In the genomic region with DNA sequence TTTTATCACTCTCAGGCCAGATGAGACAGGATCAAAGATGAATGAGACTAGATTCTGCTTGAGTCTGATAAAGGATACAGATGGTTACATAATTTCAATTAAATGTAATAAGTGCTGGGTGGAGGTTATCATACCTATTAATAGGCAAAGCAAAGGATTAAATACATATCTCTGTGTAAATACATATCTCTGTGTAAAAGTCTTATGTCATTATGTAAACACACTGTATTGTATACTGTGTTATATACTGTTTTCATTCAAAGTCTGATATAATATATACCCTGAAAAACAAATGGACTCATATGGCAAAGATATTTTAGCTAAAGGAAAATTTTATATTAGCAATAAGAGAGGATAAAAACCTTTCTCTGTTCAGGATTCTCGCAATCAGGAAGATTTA, we compare ENCODE assay signal across 28 cellular contexts.
"Had no signal": no experiment of that assay in that cellular context is flagged by ENCODE, and none has a peak within 500 bp of the region (broad histone marks: within the 10 kb centered on the region; RNA-seq: fewer than 3 reads in every experiment).

No MANE protein-coding gene starts in this region.

- H3K4me3 ChIP-seq: cardiac muscle cell, colonic mucosa had no signal

- H3K36me3 ChIP-seq: cardiac muscle cell, colonic mucosa had no signal

- H3K27me3 Mint-ChIP-seq: activated CD4-positive, alpha-beta memory T cell treated with anti-CD3 and anti-CD28 coated beads, Interleukin-2, amount 10 ng/mL, durations not matched to agents 7 days and 5 days; activated naive CD8-positive, alpha-beta T cell had no signal

- H3K9me3 ChIP-seq: colonic mucosa had no signal

- FAIRE-seq: astrocyte had no signal

- H3K4me1 Mint-ChIP-seq: activated CD4-positive, alpha-beta memory T cell treated with anti-CD3 and anti-CD28 coated beads, Interleukin-2, amount 10 ng/mL, durations not matched to agents 7 days and 5 days; activated CD4-positive, alpha-beta T cell treated with anti-CD3 and anti-CD28 coated beads, Interleukin-2, amount 10 ng/mL, durations not matched to agents 7 days and 5 days; WTC11 had no signal

- DNase-seq: activated CD4-positive, alpha-beta memory T cell treated with anti-CD3 and anti-CD28 coated beads, Interleukin-2, amount 10 ng/mL, durations not matched to agents 7 days and 5 days; activated CD4-positive, alpha-beta T cell treated with anti-CD3 and anti-CD28 coated beads for 1 hour; activated CD4-positive, alpha-beta T cell treated with anti-CD3 and anti-CD28 coated beads for 4 hours; activated CD4-positive, alpha-beta T cell treated with anti-CD3 and anti-CD28 coated beads, Interleukin-2, amount 10 ng/mL, durations not matched to agents 7 days and 5 days; activated CD4-positive, alpha-beta T cell treated with anti-CD3 and anti-CD28 coated beads, Interleukin-2, amount 50 U/mL, for 4 hours; activated CD8-positive, alpha-beta memory T cell treated with anti-CD3 and anti-CD28 coated beads, Interleukin-2, amount 50 U/mL, for 48 hours; activated gamma-delta T cell treated with Interleukin-2 at 50 U/mL for 16 hours; activated naive CD4-positive, alpha-beta T cell treated with anti-CD3 and anti-CD28 coated beads, Interleukin-2, amount 50 U/mL, for 16 hours; activated naive CD4-positive, alpha-beta T cell treated with Interleukin-2 at 50 U/mL for 16 hours; activated T-cell treated with anti-CD3 and anti-CD28 coated beads for 4 hours; activated T-cell treated with anti-CD3 and anti-CD28 coated beads, Interleukin-2, amount 50 U/mL, for 24 hours; activated T-cell treated with anti-CD3 and anti-CD28 coated beads, Interleukin-2, amount 50 U/mL, for 72 hours; amniotic stem cell; anterior cingulate cortex; central memory CD4-positive, alpha-beta T cell; cerebellar nuclear complex; colonic mucosa; effector memory CD4-positive, alpha-beta T cell; endodermal cell; foreskin fibroblast; head of caudate nucleus; hippocampal formation; T-helper 2 cell had no signal

- H3K36me3 Mint-ChIP-seq: activated naive CD8-positive, alpha-beta T cell had no signal

- H3K4me3 Mint-ChIP-seq: activated CD4-positive, alpha-beta memory T cell treated with anti-CD3 and anti-CD28 coated beads, Interleukin-2, amount 10 ng/mL, durations not matched to agents 7 days and 5 days; activated CD4-positive, alpha-beta T cell treated with anti-CD3 and anti-CD28 coated beads, Interleukin-2, amount 10 ng/mL, durations not matched to agents 7 days and 5 days; activated naive CD8-positive, alpha-beta T cell; activated T-cell treated with anti-CD3 and anti-CD28 coated beads, Interleukin-2, amount 50 U/mL, for 24 hours; activated T-cell treated with anti-CD3 and anti-CD28 coated beads, Interleukin-2, amount 50 U/mL, for 72 hours; endodermal cell; WTC11 had no signal

- H3K27me3 ChIP-seq: cardiac muscle cell, colonic mucosa had no signal

- ATAC-seq: activated T-cell treated with anti-CD3 and anti-CD28 coated beads, Interleukin-2, amount 50 U/mL, for 72 hours; esophagus mucosa; WTC11 had no signal

- H3K27ac Mint-ChIP-seq: activated CD4-positive, alpha-beta memory T cell treated with anti-CD3 and anti-CD28 coated beads, Interleukin-2, amount 10 ng/mL, durations not matched to agents 7 days and 5 days; activated CD4-positive, alpha-beta T cell treated with anti-CD3 and anti-CD28 coated beads, Interleukin-2, amount 10 ng/mL, durations not matched to agents 7 days and 5 days; activated naive CD8-positive, alpha-beta T cell; activated T-cell treated with anti-CD3 and anti-CD28 coated beads, Interleukin-2, amount 50 U/mL, for 24 hours; activated T-cell treated with anti-CD3 and anti-CD28 coated beads, Interleukin-2, amount 50 U/mL, for 72 hours; endodermal cell; WTC11 had no signal
